ENCODE assay signal across 8 cellular contexts in the genomic region with DNA sequence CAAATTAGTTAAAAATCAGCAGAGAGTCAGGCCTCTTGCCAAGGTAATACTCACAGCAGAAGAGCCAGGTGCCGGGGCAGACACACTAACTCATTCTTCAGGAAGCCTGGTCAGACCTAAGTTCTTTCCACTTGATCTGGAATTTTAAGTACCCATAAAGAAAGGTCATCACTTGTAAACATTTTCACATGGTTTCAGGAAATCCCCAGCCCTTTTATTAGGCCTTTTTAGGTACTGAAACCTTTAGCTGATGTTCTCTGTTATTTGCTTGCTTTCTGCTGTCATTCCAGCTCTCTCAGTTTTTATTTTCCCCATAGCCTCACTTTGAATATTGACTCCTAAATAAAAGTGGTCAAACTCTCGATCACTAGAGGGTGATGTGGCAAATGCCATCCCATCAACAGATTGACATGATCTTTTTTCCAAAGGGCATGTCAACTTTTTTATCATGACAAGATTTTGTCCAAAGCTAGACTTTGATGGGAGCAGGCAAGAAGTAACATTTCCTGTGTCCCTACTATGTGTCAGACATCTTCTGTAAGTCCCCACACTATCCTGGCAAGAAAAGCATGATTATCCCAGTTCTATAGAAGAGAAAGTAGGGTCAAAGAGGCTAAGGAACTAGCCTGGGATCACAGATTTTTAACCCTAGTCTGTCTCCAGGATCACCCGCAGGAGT.
DNase-seq lines count a peak whose midpoint lies in the region; TF ChIP-seq lines count a peak whose summit lies in the region.

No MANE protein-coding gene starts in this region.

- H3K9ac ChIP-seq in OCI-LY3 (ENCODE audit: low read length): peak overlapping the region; percentile 85

- peak overlapping the region; percentile 53 for H3K4me3 ChIP-seq in OCI-LY3 (ENCODE audit: low read length)
- H3K4me3 ChIP-seq in effector memory CD4-positive, alpha-beta T cell (ENCODE audit: insufficient read depth, low read depth, low read length, poor library complexity, severe bottlenecking): no peak overlapping the region

- peaks cover 95% of the 10 kb centered on the region for H3K4me1 ChIP-seq in OCI-LY3 (ENCODE audit: low read length)
- peaks cover 28% of the 10 kb centered on the region for H3K4me1 ChIP-seq in effector memory CD4-positive, alpha-beta T cell (ENCODE audit: control insufficient read depth, insufficient read depth, low read length, poor library complexity, severe bottlenecking)

- H2AFZ ChIP-seq in OCI-LY3 (ENCODE audit: low read depth, low read length): no peak overlapping the region

- H3K27ac ChIP-seq in OCI-LY3 (ENCODE audit: low read length): peak overlapping the region; percentile 99
- H3K27ac ChIP-seq in effector memory CD4-positive, alpha-beta T cell (ENCODE audit: insufficient read depth, low read length, poor library complexity, severe bottlenecking): peak overlapping the region; percentile 77

- peak overlapping the region; percentile 98 for H3K27ac Mint-ChIP-seq in T-helper 1 cell treated with Interleukin-12 subunit alpha and Interleukin-12 subunit beta and Interleukin-4 antibody, amounts not matched to agents 30 μg/mL and 1 μg/mL, for 36 hours

- no peaks in the 10 kb centered on the region for H3K9me3 Mint-ChIP-seq in T-helper 1 cell treated with Interleukin-12 subunit alpha and Interleukin-12 subunit beta and Interleukin-4 antibody, amounts not matched to agents 30 μg/mL and 1 μg/mL, for 36 hours

- H4K20me1 ChIP-seq in OCI-LY3 (ENCODE audit: insufficient read depth, low read length): no peaks in the 10 kb centered on the region

- peaks cover 43% of the 10 kb centered on the region for H3K4me1 Mint-ChIP-seq in T-helper 1 cell treated with Interleukin-12 subunit alpha and Interleukin-12 subunit beta and Interleukin-4 antibody, amounts not matched to agents 30 μg/mL and 1 μg/mL, for 36 hours (ENCODE audit: low read depth)

- H3K36me3 ChIP-seq in OCI-LY3 (replicated peaks; ENCODE audit: low read depth, low read length): peaks cover 46% of the 10 kb centered on the region
- H3K36me3 ChIP-seq in effector memory CD4-positive, alpha-beta T cell (ENCODE audit: control insufficient read depth, insufficient read depth, low read length): peaks cover 38% of the 10 kb centered on the region

- H3K27me3 Mint-ChIP-seq in T-helper 1 cell treated with Interleukin-12 subunit alpha and Interleukin-12 subunit beta and Interleukin-4 antibody, amounts not matched to agents 30 μg/mL and 1 μg/mL, for 36 hours (ENCODE audit: low read depth): no peaks in the 10 kb centered on the region

- H3K9me3 ChIP-seq in OCI-LY3 (ENCODE audit: insufficient read depth, low read length): no peaks in the 10 kb centered on the region
- H3K9me3 ChIP-seq in effector memory CD4-positive, alpha-beta T cell (ENCODE audit: control insufficient read depth, low read length): no peaks in the 10 kb centered on the region

- peaks cover 48% of the 10 kb centered on the region for H3K36me3 Mint-ChIP-seq in T-helper 1 cell treated with Interleukin-12 subunit alpha and Interleukin-12 subunit beta and Interleukin-4 antibody, amounts not matched to agents 30 μg/mL and 1 μg/mL, for 36 hours (ENCODE audit: low read depth)

- 0 out of 2 replicates have a peak, but pooled peaks have one; percentile 6 for TF ChIP-seq CTCF in OCI-LY3 (IDR thresholded peaks at IDR 0.05; ENCODE audit: low read depth, low read length)

- peak overlapping the region; percentile 75 for H3K4me3 Mint-ChIP-seq in T-helper 1 cell treated with Interleukin-12 subunit alpha and Interleukin-12 subunit beta and Interleukin-4 antibody, amounts not matched to agents 30 μg/mL and 1 μg/mL, for 36 hours

- peak overlapping the region; percentile 79 for H3K4me2 ChIP-seq in OCI-LY3 (ENCODE audit: low read length)

- H3K27me3 ChIP-seq in OCI-LY3 (ENCODE audit: low read depth, low read length): no peaks in the 10 kb centered on the region
- H3K27me3 ChIP-seq in effector memory CD4-positive, alpha-beta T cell (replicated peaks; ENCODE audit: control insufficient read depth, insufficient read depth, low read length, poor library complexity, severe bottlenecking): no peaks in the 10 kb centered on the region

- no peak for DNase-seq in T-helper 1 cell
- no peak for DNase-seq in effector memory CD4-positive, alpha-beta T cell
- DNase-seq in stimulated activated CD8-positive, alpha-beta memory T cell treated with anti-CD3 and anti-CD28 coated beads, Interleukin-4, amount 100 ng/mL, for 48 hours: peak; percentile 21
- DNase-seq in SIG-M5 treated with dmso at 0.1 percent for 504 hours (lab: John Stamatoyannopoulos, UW; ENCODE audit: unreplicated experiment): no peak
- no peak for DNase-seq in AG20443 (ENCODE audit: low spot score)
- DNase-seq in NK-92 (lab: John Stamatoyannopoulos, UW; ENCODE audit: unreplicated experiment): no peak

- H3K79me2 ChIP-seq in OCI-LY3 (ENCODE audit: low read length): peaks cover 21% of the 10 kb centered on the region
